In the genomic region with DNA sequence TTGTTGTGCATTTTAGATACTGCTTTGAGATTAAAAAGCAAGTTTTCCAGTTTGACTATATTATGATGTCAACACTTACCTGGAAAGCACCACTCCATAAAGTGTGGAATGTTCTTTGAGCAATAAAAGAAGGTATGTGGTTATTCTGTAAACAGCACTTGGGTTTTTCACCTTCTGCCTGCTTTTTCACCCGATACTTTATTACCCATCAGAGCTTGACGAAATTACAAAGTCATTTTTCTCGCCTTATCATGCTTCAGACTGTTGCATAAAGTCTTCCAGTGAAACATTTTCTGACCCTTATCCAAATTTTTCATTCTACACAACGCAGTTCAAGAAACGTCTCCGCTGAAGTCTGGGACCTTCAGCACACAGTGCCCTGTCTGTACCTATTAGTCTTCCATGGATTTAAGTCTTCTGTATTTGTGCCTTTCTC, we compare ENCODE assay signal across 1 cellular context.
TF ChIP-seq lines count a peak whose summit lies in the region.

No MANE protein-coding gene starts in this region.

TF ChIP-seq in K562, 482 proteins besides CTCF, POLR2A, EP300 and RAD21 (continued from another document):
- TF ChIP-seq, protein P1, sequence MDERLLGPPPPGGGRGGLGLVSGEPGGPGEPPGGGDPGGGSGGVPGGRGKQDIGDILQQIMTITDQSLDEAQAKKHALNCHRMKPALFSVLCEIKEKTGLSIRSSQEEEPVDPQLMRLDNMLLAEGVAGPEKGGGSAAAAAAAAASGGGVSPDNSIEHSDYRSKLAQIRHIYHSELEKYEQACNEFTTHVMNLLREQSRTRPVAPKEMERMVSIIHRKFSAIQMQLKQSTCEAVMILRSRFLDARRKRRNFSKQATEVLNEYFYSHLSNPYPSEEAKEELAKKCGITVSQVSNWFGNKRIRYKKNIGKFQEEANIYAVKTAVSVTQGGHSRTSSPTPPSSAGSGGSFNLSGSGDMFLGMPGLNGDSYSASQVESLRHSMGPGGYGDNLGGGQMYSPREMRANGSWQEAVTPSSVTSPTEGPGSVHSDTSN (CRISPR knock-in tag; IDR thresholded peaks at IDR 0.05; ENCODE audit: low read depth), result no peak
- TF ChIP-seq, protein P1 (tag; conservative IDR thresholded peaks at IDR 0.05; ENCODE audit: low read depth), result peak; percentile 40; the same call in 1 of the 2 replicates
